ENCODE assay signal across 24 cellular contexts in genomic region chr12:49039421-49040363, GRCh38. TPM values are rescaled to one million over a fixed set of nuclear protein-coding genes. Genes with fewer than 3 reads are reported as not detected.
DNase-seq lines count a peak whose midpoint lies in the region; ATAC-seq, FAIRE-seq and TF ChIP-seq lines count a peak whose summit lies in the region.
"Had no signal": no experiment of that assay in that cellular context is flagged by ENCODE, and none has a peak within 500 bp of the region (broad histone marks: within the 10 kb centered on the region; RNA-seq: fewer than 3 reads in every experiment).

No MANE protein-coding gene starts in this region.

- BruUV-seq in MCF 10A (replicated peaks; lab: Mats Ljungman, UMichigan) (no TSS peak), mammary epithelial cell (replicated peaks; lab: Mats Ljungman, UMichigan) (no TSS peak), GM12878 (replicated peaks; lab: Mats Ljungman, UMichigan) (no TSS peak)

- TF ChIP-seq POLR2A in GM12878 (IDR thresholded peaks at IDR 0.05; ENCODE audit: low read depth, low read length): 0 out of 2 replicates have a peak, but pooled peaks have one; percentile 14

- no peak for TF ChIP-seq CTCF in MCF 10A (IDR thresholded peaks at IDR 0.05; ENCODE audit: unreplicated experiment)
- no peak for TF ChIP-seq CTCF in mammary epithelial cell (conservative IDR thresholded peaks at IDR 0.05 in 1 of 2, IDR thresholded peaks at IDR 0.05 in 1 of 2; ENCODE audit: extremely low read depth in 1 of 2, insufficient read depth in 1 of 2, low read depth in 1 of 2, low read length in 2 of 2)
- TF ChIP-seq CTCF in CD14-positive monocyte (IDR thresholded peaks at IDR 0.05): no peak
- no peak for TF ChIP-seq CTCF in GM12878 (IDR thresholded peaks at IDR 0.05 in 2 of 3, conservative IDR thresholded peaks at IDR 0.05 in 1 of 3; ENCODE audit: control insufficient read depth in 2 of 3, extremely low read depth in 1 of 3, insufficient read depth in 1 of 3, low read depth in 3 of 3, low read length in 3 of 3)
- TF ChIP-seq CTCF in mucosa of descending colon (IDR thresholded peaks at IDR 0.05): no peak

- H4K20me1 ChIP-seq in mammary epithelial cell (ENCODE audit: insufficient read depth, low read length) (no peaks in the 10 kb centered on the region), GM12878 (ENCODE audit: control insufficient read depth, insufficient read depth) (no peaks in the 10 kb centered on the region)

- H3K27ac ChIP-seq in mammary epithelial cell (ENCODE audit: insufficient read depth, low read depth, low read length) (no peak overlapping the region), GM12878 (ENCODE audit: control insufficient read depth, insufficient read depth) (no peak overlapping the region)
- H3K27ac ChIP-seq: 22Rv1, BLaER1, GM23248, RWPE1 had no signal

- RAD21 ChIA-PET in GM12878 (lab: Charles Lee; ENCODE audit: unreplicated experiment): interaction anchor here (1.0 kb wide), 1 partner anchor 43 kb away, joined by 3 read pairs; no protein-coding TSS in a partner anchor

- no peaks in the 10 kb centered on the region for H3K9me3 Mint-ChIP-seq in MCF 10A (ENCODE audit: unreplicated experiment)
- no peaks in the 10 kb centered on the region for H3K9me3 Mint-ChIP-seq in CD14-positive monocyte
- H3K9me3 Mint-ChIP-seq: CD4-positive, alpha-beta memory T cell had no signal

- H3K4me3 ChIP-seq in mammary epithelial cell (replicated peaks in 1 of 3; ENCODE audit: insufficient read depth in 1 of 3, low read depth in 2 of 3, low read length in 3 of 3): no peak overlapping the region
- H3K4me3 ChIP-seq in GM12878: no peak overlapping the region
- no peak overlapping the region for H3K4me3 ChIP-seq in mucosa of descending colon
- H3K4me3 ChIP-seq: BLaER1, GM23248 had no signal

- CTCF ChIA-PET in MCF 10A (lab: Yijun Ruan, JAX): interaction anchor here (0.6 to 0.7 kb wide), 2 partner anchors 81 to 225 kb away, joined by 3 read pairs; no protein-coding TSS in a partner anchor
- CTCF ChIA-PET in mammary epithelial cell (lab: Charles Lee; ENCODE audit: low non-redundant PET): no interaction called here
- CTCF ChIA-PET in GM12878 (lab: Yijun Ruan, JAX): interaction anchor here (1.0 to 1.3 kb wide), 2 partner anchors 24 to 43 kb away, joined by 3 to 4 read pairs; no protein-coding TSS in a partner anchor

- H3K27me3 ChIP-seq in mammary epithelial cell (ENCODE audit: insufficient read depth, low read length) (no peaks in the 10 kb centered on the region), GM12878 (replicated peaks in 1 of 2; ENCODE audit: control insufficient read depth in 2 of 2, insufficient read depth in 2 of 2, low read length in 1 of 2) (no peaks in the 10 kb centered on the region)
- H3K27me3 ChIP-seq: BLaER1 had no signal

- dilution Hi-C loops in mammary epithelial cell (cut with HindIII; ENCODE audit: low sequenced_read_pairs): loop anchor here (5.0 to 10.0 kb wide), 2 partner anchors 55 to 88 kb away; no protein-coding TSS in a partner anchor

- peaks cover 5% of the 10 kb centered on the region for H3K79me2 ChIP-seq in mammary epithelial cell (ENCODE audit: insufficient read depth, low read length)
- H3K79me2 ChIP-seq in GM12878 (ENCODE audit: control insufficient read depth, insufficient read depth, low read length): no peaks in the 10 kb centered on the region

- POLR2A ChIA-PET in MCF 10A (lab: Yijun Ruan, JAX): no interaction called here
- POLR2A ChIA-PET in GM12878 (lab: Charles Lee): interaction anchor here (0.5 to 1.5 kb wide), 3 partner anchors 10 to 188 kb away, joined by 3 to 4 read pairs (median 3); partner anchors contain the start of genes DDX23 and RHEBL1

- H3K27me3 Mint-ChIP-seq in MCF 10A (ENCODE audit: insufficient read depth, unreplicated experiment): no peaks in the 10 kb centered on the region
- no peaks in the 10 kb centered on the region for H3K27me3 Mint-ChIP-seq in CD14-positive monocyte (ENCODE audit: low read depth in 3 of 3)
- H3K27me3 Mint-ChIP-seq: CD4-positive, alpha-beta memory T cell had no signal

- intact Hi-C loops in MCF 10A (cut with micrococcal nuclease) (no loop called here), mammary epithelial cell (cut with micrococcal nuclease) (no loop called here), CD14-positive monocyte (cut with micrococcal nuclease) (loop anchor here in 1 of 2 donors (10.0 kb wide), 1 partner anchor 45 kb away; the partner anchor contains the start of gene DDN), GM12878 (cut with micrococcal nuclease; ENCODE audit: unreplicated experiment) (no loop called here), mucosa of descending colon (cut with DNase I, micrococcal nuclease) (no loop called here)

- TF ChIP-seq EP300 in GM12878 (IDR thresholded peaks at IDR 0.05; ENCODE audit: borderline replicate concordance in 1 of 2, control insufficient read depth in 1 of 2, low read depth in 2 of 2, low read length in 2 of 2): no peak

- H3K27ac Mint-ChIP-seq in MCF 10A (ENCODE audit: low read depth, unreplicated experiment) (peak overlapping the region; percentile 83), CD14-positive monocyte (peak overlapping the region in 4 of 7 donors; percentile 30 to 67 (median 39))

- no peaks in the 10 kb centered on the region for H3K9me3 ChIP-seq in mammary epithelial cell (replicated peaks; ENCODE audit: insufficient read depth, low read length)
- H3K9me3 ChIP-seq in GM12878 (replicated peaks; ENCODE audit: control insufficient read depth, insufficient read depth, low read length): no peaks in the 10 kb centered on the region
- H3K9me3 ChIP-seq in mucosa of descending colon: no peaks in the 10 kb centered on the region
- H3K9me3 ChIP-seq: BLaER1, Caco-2 had no signal

- no peak for ATAC-seq in GM12878
- no peak for ATAC-seq in mucosa of descending colon
- ATAC-seq in HG03135 (IDR thresholded peaks at IDR 0.05; ENCODE audit: unreplicated experiment): no peak
- ATAC-seq in HG03442 (IDR thresholded peaks at IDR 0.05; ENCODE audit: unreplicated experiment): no peak

- SMC1A ChIA-PET in GM12878 (lab: Charles Lee; ENCODE audit: uncharacterized antibody, unreplicated experiment): no interaction called here

- H3K36me3 ChIP-seq in mammary epithelial cell (ENCODE audit: insufficient read depth, low read length) (peaks cover 45% of the 10 kb centered on the region), GM12878 (ENCODE audit: control insufficient read depth in 2 of 2, insufficient read depth in 2 of 2, low read length in 1 of 2) (peaks cover 34 to 68% of the 10 kb centered on the region in 2 experiments), mucosa of descending colon (ENCODE audit: low read depth) (peaks cover 30% of the 10 kb centered on the region)

- H3K36me3 Mint-ChIP-seq in MCF 10A (ENCODE audit: insufficient read depth, unreplicated experiment) (peaks cover 76% of the 10 kb centered on the region), CD14-positive monocyte (peaks cover 89 to 100% of the 10 kb centered on the region in 2 donors)

- H3K4me1 ChIP-seq in mammary epithelial cell (ENCODE audit: insufficient read depth, low read length) (no peaks in the 10 kb centered on the region), GM12878 (ENCODE audit: control insufficient read depth, insufficient read depth, low read length) (no peaks in the 10 kb centered on the region), mucosa of descending colon (ENCODE audit: low read depth) (no peaks in the 10 kb centered on the region)
- H3K4me1 ChIP-seq: BLaER1, Caco-2 had no signal

- no peak overlapping the region for H3K9ac ChIP-seq in mammary epithelial cell (ENCODE audit: insufficient read depth, low read length)
- H3K9ac ChIP-seq in GM12878 (ENCODE audit: control insufficient read depth, insufficient read depth, low read length): no peak overlapping the region
- H3K9ac ChIP-seq: BLaER1, GM23248 had no signal

- H3K4me1 Mint-ChIP-seq in MCF 10A (ENCODE audit: insufficient read depth, unreplicated experiment) (no peaks in the 10 kb centered on the region), CD14-positive monocyte (no peaks in the 10 kb centered on the region)

- in situ Hi-C loops in mammary epithelial cell (cut with MboI; ENCODE audit: low sequenced_read_pairs in 2 of 2) (no loop called here), GM12878 (cut with MboI) (no loop called here)

- no peak for DNase-seq in MCF 10A (ENCODE audit: unreplicated experiment)
- DNase-seq in mammary epithelial cell: no peak
- DNase-seq in CD14-positive monocyte (ENCODE audit: low spot score): peak; percentile 45
- no peak for DNase-seq in GM12878 (ENCODE audit: low read depth, low spot score)
- DNase-seq in mucosa of descending colon: peak in 2 of 3 donors; percentile 25 to 42
- no peak for DNase-seq in DMS79 (lab: John Stamatoyannopoulos, UW)
- DNase-seq: ACHN; Caco-2; CD4-positive, alpha-beta memory T cell; GM23248; HCEC 1CT; MM.1S; NCI-H1092; NCI-H1436; NCI-H1930; NCI-H2227 treated with DMSO at 0.1 percent for 48 hours; NCI-H510A had no signal

- no peak for TF ChIP-seq RAD21 in GM12878 (IDR thresholded peaks at IDR 0.05; ENCODE audit: insufficient read depth, low read depth, low read length)

- H3K4me3 Mint-ChIP-seq in MCF 10A (ENCODE audit: unreplicated experiment) (no peak overlapping the region), CD14-positive monocyte (no peak overlapping the region)
- H3K4me3 Mint-ChIP-seq: CD4-positive, alpha-beta memory T cell had no signal

- no peak overlapping the region for H2AFZ ChIP-seq in mammary epithelial cell (ENCODE audit: low read depth, low read length)
- no peak overlapping the region for H2AFZ ChIP-seq in GM12878 (ENCODE audit: control insufficient read depth, low read depth, low read length)
- H2AFZ ChIP-seq: GM23248 had no signal

- WGBS in mammary epithelial cell (ENCODE audit: low coverage, missing lambda C conversion rate): 96% methylated on average over 21 of the region's 30 CpGs
- 95% methylated on average over 29 of the region's 30 CpGs for WGBS in GM12878 (ENCODE audit: insufficient coverage, insufficient replicate concordance, low lambda C conversion rate, missing lambda C conversion rate)

- FAIRE-seq in GM12878 (lab: Jason Lieb, UNC): no peak
- FAIRE-seq: GM12892 had no signal

- H3K4me2 ChIP-seq in mammary epithelial cell (ENCODE audit: insufficient read depth, low read depth, low read length): no peak overlapping the region
- no peak overlapping the region for H3K4me2 ChIP-seq in GM12878 (ENCODE audit: control insufficient read depth, insufficient read depth)
- H3K4me2 ChIP-seq: BLaER1 had no signal

RNA-seq across cellular contexts. Expression of gene KMT2D, which starts 20.9 kb away (rescaled TPM):
- total RNA-seq in MCF 10A (2022) (76.9 and 92.5 TPM in 2 replicates), mammary epithelial cell (10 to 100 TPM; 30.7 to 78.0 TPM), GM12878 (2014; rRNA removed) (10.7 and 13.3 TPM in 2 replicates), GM12878 (2014; rRNA removed; fragmentation: Illumina TruSeq; extraction: Trizol) (9.6 and 10.8 TPM in 2 replicates), GM12878 (2021) (57.9 and 71.5 TPM in 2 replicates), mucosa of descending colon (100 to 1,000 TPM in 1 of 3 donors, 10 to 100 TPM in 2; 83.3 to 102 (median 88.5) TPM)
- polyA plus RNA-seq in mammary epithelial cell (8.0 TPM), CD14-positive monocyte (1 to 10 TPM; 1.2 to 2.7 TPM), GM12878 (2011; rRNA removed) (4.6 and 7.9 TPM in 2 replicates), GM12878 (2014; fragmentation: Illumina TruSeq; extraction: Trizol) (39.7 and 45.6 TPM in 2 replicates), GM12878 (2014; fragmentation: Nextera tagmentation; extraction: Ambion mirVana) (1 to 10 TPM in 1 of 2 experiments, under 1 TPM in 1; 0.51 to 1.2 TPM), GM12878 (2014; rRNA removed) (32.7 and 33.8 TPM in 2 replicates), GM12878 (2016; fragmentation: Nextera tagmentation; extraction: Ambion mirVana) (10 to 100 TPM; 10.1 to 10.6 TPM)
- 90.4 TPM for polyA minus RNA-seq in mammary epithelial cell
- total RNA-seq in GM12878 (2013; cell fraction: nucleolus; rRNA removed): 68.5 and 83.4 TPM in 2 replicates
- 9.2 TPM for polyA plus RNA-seq in GM12878 (2011; ENCODE audit: low read depth)
- polyA plus RNA-seq in GM12878 (2011; cell fraction: cytosol; rRNA removed): 9.5 and 10.4 TPM in 2 replicates
- 51.4 and 63.1 TPM in 2 replicates for polyA plus RNA-seq in GM12878 (2011; cell fraction: nucleus; rRNA removed)
- 21.0 and 22.3 TPM in 2 replicates for polyA plus RNA-seq in GM12878 (2012)
- polyA minus RNA-seq in GM12878 (2011; rRNA and poly(A)+ RNA removed): 15.4 and 17.8 TPM in 2 replicates
- 25.7 and 28.3 TPM in 2 replicates for polyA minus RNA-seq in GM12878 (2011; cell fraction: cytosol; rRNA and poly(A)+ RNA removed)
- 13.2 and 31.3 TPM in 2 replicates for polyA minus RNA-seq in GM12878 (2011; cell fraction: nucleus; rRNA and poly(A)+ RNA removed)

RNA-seq across cellular contexts. Expression of gene PRKAG1, which starts 21.1 kb away (rescaled TPM):
- 80.3 and 84.6 TPM in 2 replicates for total RNA-seq in MCF 10A (2022)
- total RNA-seq in mammary epithelial cell: 10 to 100 TPM; 56.7 to 84.8 TPM
- 89.0 TPM for polyA plus RNA-seq in mammary epithelial cell
- 73.9 TPM for polyA minus RNA-seq in mammary epithelial cell
- polyA plus RNA-seq in CD14-positive monocyte: 10 to 100 TPM; 50.1 to 58.9 TPM
- total RNA-seq in GM12878 (2013; cell fraction: nucleolus; rRNA removed): 25.8 and 31.4 TPM in 2 replicates
- 49.5 and 58.1 TPM in 2 replicates for total RNA-seq in GM12878 (2014; rRNA removed)
- total RNA-seq in GM12878 (2014; rRNA removed; fragmentation: Illumina TruSeq; extraction: Trizol): 62.6 and 62.8 TPM in 2 replicates
- 43.7 and 46.4 TPM in 2 replicates for total RNA-seq in GM12878 (2021)
- 46.6 TPM for polyA plus RNA-seq in GM12878 (2011; ENCODE audit: low read depth)
- 91.6 and 102 TPM in 2 replicates for polyA plus RNA-seq in GM12878 (2011; rRNA removed)
- 68.6 and 71.3 TPM in 2 replicates for polyA plus RNA-seq in GM12878 (2011; cell fraction: cytosol; rRNA removed)
- 39.9 and 44.5 TPM in 2 replicates for polyA plus RNA-seq in GM12878 (2011; cell fraction: nucleus; rRNA removed)
- polyA plus RNA-seq in GM12878 (2012): 35.3 and 41.2 TPM in 2 replicates
- 80.9 and 102 TPM in 2 replicates for polyA plus RNA-seq in GM12878 (2014; fragmentation: Illumina TruSeq; extraction: Trizol)
- 10 to 100 TPM; 61.5 to 70.9 TPM for polyA plus RNA-seq in GM12878 (2014; fragmentation: Nextera tagmentation; extraction: Ambion mirVana)
- polyA plus RNA-seq in GM12878 (2014; rRNA removed): 38.3 and 44.5 TPM in 2 replicates
- polyA plus RNA-seq in GM12878 (2016; fragmentation: Nextera tagmentation; extraction: Ambion mirVana): 10 to 100 TPM; 58.5 to 60.3 TPM
- polyA minus RNA-seq in GM12878 (2011; rRNA and poly(A)+ RNA removed): 45.2 and 54.1 TPM in 2 replicates
- 14.2 and 23.2 TPM in 2 replicates for polyA minus RNA-seq in GM12878 (2011; cell fraction: cytosol; rRNA and poly(A)+ RNA removed)
- polyA minus RNA-seq in GM12878 (2011; cell fraction: nucleus; rRNA and poly(A)+ RNA removed): 8.8 and 19.9 TPM in 2 replicates
- 10 to 100 TPM; 51.5 to 60.1 (median 52.2) TPM for total RNA-seq in mucosa of descending colon

RNA-seq across cellular contexts. Expression of gene RHEBL1, which starts 30.1 kb away (rescaled TPM):
- total RNA-seq in MCF 10A (2022): 0.35 and 0.93 TPM in 2 replicates
- 1 to 10 TPM; 1.0 to 2.3 TPM for total RNA-seq in mammary epithelial cell
- polyA plus RNA-seq in mammary epithelial cell: 1.9 TPM
- not detected for polyA minus RNA-seq in mammary epithelial cell
- under 1 TPM; 0.17 to 0.50 TPM for polyA plus RNA-seq in CD14-positive monocyte
- total RNA-seq in GM12878 (2013; cell fraction: nucleolus; rRNA removed): 1.9 and 3.7 TPM in 2 replicates
- 8.7 and 11.0 TPM in 2 replicates for total RNA-seq in GM12878 (2014; rRNA removed)
- 5.9 and 6.4 TPM in 2 replicates for total RNA-seq in GM12878 (2014; rRNA removed; fragmentation: Illumina TruSeq; extraction: Trizol)
- 7.2 and 7.9 TPM in 2 replicates for total RNA-seq in GM12878 (2021)
- polyA plus RNA-seq in GM12878 (2011; ENCODE audit: low read depth): 3.8 TPM
- polyA plus RNA-seq in GM12878 (2011; rRNA removed): 13.1 and 15.3 TPM in 2 replicates
- polyA plus RNA-seq in GM12878 (2011; cell fraction: cytosol; rRNA removed): 14.7 and 20.5 TPM in 2 replicates
- 17.4 and 22.9 TPM in 2 replicates for polyA plus RNA-seq in GM12878 (2011; cell fraction: nucleus; rRNA removed)
- 6.2 and 6.8 TPM in 2 replicates for polyA plus RNA-seq in GM12878 (2012)
- polyA plus RNA-seq in GM12878 (2014; fragmentation: Illumina TruSeq; extraction: Trizol): 5.5 and 6.2 TPM in 2 replicates
- 10 to 100 TPM; 17.9 to 18.7 TPM for polyA plus RNA-seq in GM12878 (2014; fragmentation: Nextera tagmentation; extraction: Ambion mirVana)
- 9.2 and 11.1 TPM in 2 replicates for polyA plus RNA-seq in GM12878 (2014; rRNA removed)
- polyA plus RNA-seq in GM12878 (2016; fragmentation: Nextera tagmentation; extraction: Ambion mirVana): 10 to 100 TPM; 13.0 to 14.5 TPM
- 10.1 and 13.0 TPM in 2 replicates for polyA minus RNA-seq in GM12878 (2011; rRNA and poly(A)+ RNA removed)
- 3.5 and 4.5 TPM in 2 replicates for polyA minus RNA-seq in GM12878 (2011; cell fraction: cytosol; rRNA and poly(A)+ RNA removed)
- polyA minus RNA-seq in GM12878 (2011; cell fraction: nucleus; rRNA and poly(A)+ RNA removed): 4.4 and 5.3 TPM in 2 replicates
- total RNA-seq in mucosa of descending colon: under 1 TPM; 0.23 to 0.58 (median 0.38) TPM

RNA-seq across cellular contexts. Expression of gene DDN, which starts 40.5 kb away (rescaled TPM):
- 0.28 and 0.47 TPM in 2 replicates for total RNA-seq in MCF 10A (2022)
- under 1 TPM; 0.33 to 0.52 TPM for total RNA-seq in mammary epithelial cell
- 0.09 TPM for polyA plus RNA-seq in mammary epithelial cell
- not detected for polyA minus RNA-seq in mammary epithelial cell
- polyA plus RNA-seq in CD14-positive monocyte: not detected
- 3.6 and 4.6 TPM in 2 replicates for total RNA-seq in GM12878 (2013; cell fraction: nucleolus; rRNA removed)
- total RNA-seq in GM12878 (2014; rRNA removed): 9.6 and 11.4 TPM in 2 replicates
- 5.1 and 5.5 TPM in 2 replicates for total RNA-seq in GM12878 (2014; rRNA removed; fragmentation: Illumina TruSeq; extraction: Trizol)
- 11.5 and 13.4 TPM in 2 replicates for total RNA-seq in GM12878 (2021)
- polyA plus RNA-seq in GM12878 (2011; ENCODE audit: low read depth): 1.5 TPM
- polyA plus RNA-seq in GM12878 (2011; rRNA removed): 1.5 and 2.0 TPM in 2 replicates
- polyA plus RNA-seq in GM12878 (2011; cell fraction: cytosol; rRNA removed): 2.1 and 2.6 TPM in 2 replicates
- 4.1 and 5.1 TPM in 2 replicates for polyA plus RNA-seq in GM12878 (2011; cell fraction: nucleus; rRNA removed)
- polyA plus RNA-seq in GM12878 (2012): 2.3 and 2.7 TPM in 2 replicates
- polyA plus RNA-seq in GM12878 (2014; fragmentation: Illumina TruSeq; extraction: Trizol): 3.0 and 6.1 TPM in 2 replicates
- under 1 TPM; 0.10 to 0.22 TPM for polyA plus RNA-seq in GM12878 (2014; fragmentation: Nextera tagmentation; extraction: Ambion mirVana)
- polyA plus RNA-seq in GM12878 (2014; rRNA removed): 7.4 and 10.1 TPM in 2 replicates
- polyA plus RNA-seq in GM12878 (2016; fragmentation: Nextera tagmentation; extraction: Ambion mirVana): 1 to 10 TPM in 1 of 2 experiments, under 1 TPM in 1; 0.70 to 1.0 TPM
- polyA minus RNA-seq in GM12878 (2011; rRNA and poly(A)+ RNA removed): 1.5 and 2.7 TPM in 2 replicates
- 1.3 and 1.5 TPM in 2 replicates for polyA minus RNA-seq in GM12878 (2011; cell fraction: cytosol; rRNA and poly(A)+ RNA removed)
- 1.7 and 2.6 TPM in 2 replicates for polyA minus RNA-seq in GM12878 (2011; cell fraction: nucleus; rRNA and poly(A)+ RNA removed)
- total RNA-seq in mucosa of descending colon: under 1 TPM in 1 of 3 donors, not detected in 2; 0.12 TPM
- total RNA-seq: CD4-positive, alpha-beta memory T cell; GM23248 had no signal
- polyA plus RNA-seq: CD4-positive, alpha-beta memory T cell; GM23248 had no signal

RNA-seq across cellular contexts. Expression of gene DHH, which starts 54.9 kb away (rescaled TPM):
- total RNA-seq in MCF 10A (2022): not detected in 2 replicates
- total RNA-seq in mammary epithelial cell: under 1 TPM in 1 of 2 donors, not detected in 1; under 0.01 TPM
- polyA plus RNA-seq in mammary epithelial cell: not detected
- polyA minus RNA-seq in mammary epithelial cell: not detected
- not detected for polyA plus RNA-seq in CD14-positive monocyte
- total RNA-seq in GM12878 (2013; cell fraction: nucleolus; rRNA removed): 0.15 and 0.22 TPM in 2 replicates
- total RNA-seq in GM12878 (2014; rRNA removed): not detected in 2 replicates
- total RNA-seq in GM12878 (2014; rRNA removed; fragmentation: Illumina TruSeq; extraction: Trizol): 0.05 TPM in 1 of 2 replicates, not detected in the other
- total RNA-seq in GM12878 (2021): not detected in 2 replicates
- not detected for polyA plus RNA-seq in GM12878 (2011; ENCODE audit: low read depth)
- polyA plus RNA-seq in GM12878 (2011; rRNA removed): 0.01 TPM in 1 of 2 replicates, not detected in the other
- not detected in 2 replicates for polyA plus RNA-seq in GM12878 (2011; cell fraction: cytosol; rRNA removed)
- 0.03 and 0.06 TPM in 2 replicates for polyA plus RNA-seq in GM12878 (2011; cell fraction: nucleus; rRNA removed)
- polyA plus RNA-seq in GM12878 (2012): not detected in 2 replicates
- not detected in 2 replicates for polyA plus RNA-seq in GM12878 (2014; fragmentation: Illumina TruSeq; extraction: Trizol)
- not detected for polyA plus RNA-seq in GM12878 (2014; fragmentation: Nextera tagmentation; extraction: Ambion mirVana)
- 0.11 TPM in 1 of 2 replicates, not detected in the other for polyA plus RNA-seq in GM12878 (2014; rRNA removed)
- polyA plus RNA-seq in GM12878 (2016; fragmentation: Nextera tagmentation; extraction: Ambion mirVana): not detected
- not detected in 2 replicates for polyA minus RNA-seq in GM12878 (2011; rRNA and poly(A)+ RNA removed)
- polyA minus RNA-seq in GM12878 (2011; cell fraction: cytosol; rRNA and poly(A)+ RNA removed): not detected in 2 replicates
- polyA minus RNA-seq in GM12878 (2011; cell fraction: nucleus; rRNA and poly(A)+ RNA removed): under 0.01 TPM in 1 of 2 replicates, not detected in the other
- total RNA-seq in mucosa of descending colon: under 1 TPM; 0.26 to 0.54 (median 0.46) TPM
- total RNA-seq: G401, GM23248 had no signal
- polyA plus RNA-seq: CD4-positive, alpha-beta memory T cell; GM23248 had no signal

Comparison
In these comparisons a context has a peak if more than half of its experiments do, and no peak if none do; other contexts are left out.
1. DNase-seq: peak in CD14-positive monocyte (single experiment) and mucosa of descending colon (2 of 3); none in MCF 10A (single experiment), mammary epithelial cell (single experiment), GM12878 (single experiment) and DMS79 (single experiment).